Comparison of ENCODE assay signal across 1 cellular context in the genomic region with DNA sequence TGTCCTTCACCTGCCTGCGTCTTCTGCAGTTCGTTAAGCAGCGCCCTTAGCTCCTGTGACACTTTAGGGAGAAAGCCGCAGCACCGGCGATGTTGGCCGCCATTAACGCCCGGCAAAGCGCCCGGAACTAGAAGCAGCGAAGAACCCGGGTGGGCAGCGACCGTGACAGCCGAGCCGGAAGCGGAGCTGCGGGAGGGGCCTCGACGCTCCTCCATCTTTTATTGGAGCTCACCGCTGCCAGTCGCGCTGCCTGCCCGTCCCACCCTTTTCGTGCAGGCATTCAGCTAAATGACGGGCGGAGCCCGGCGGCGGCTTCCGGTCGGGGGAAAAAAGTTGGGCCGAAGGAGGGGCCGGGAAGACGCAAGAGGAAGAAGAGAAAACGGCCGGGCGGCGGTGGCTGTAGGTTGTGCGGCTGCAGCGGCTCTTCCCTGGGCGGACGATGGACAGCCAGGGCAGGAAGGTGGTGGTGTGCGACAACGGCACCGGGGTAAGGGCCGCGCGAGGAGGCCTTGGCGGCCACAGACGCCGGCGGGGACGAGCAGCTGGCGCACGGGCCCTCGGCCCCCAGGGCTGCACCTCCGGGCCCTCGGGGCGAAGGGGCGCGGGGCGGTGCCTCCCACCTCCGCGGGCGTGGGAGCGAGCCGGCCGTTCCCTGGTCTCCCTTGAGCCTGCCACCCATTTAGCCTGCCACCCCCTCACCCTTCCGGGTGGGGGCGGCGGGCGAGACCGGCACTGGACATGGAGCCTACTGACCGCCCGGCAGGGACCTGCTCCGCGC.
A peak's percentile ranks its signal among the peaks of the same experiment; 100 is the strongest.
TF ChIP-seq lines count a peak whose summit lies in the region.

Gene ACTR2 (plus strand): TSS at position 361 of the 778 bp plus-strand sequence. CDS start 79 bp downstream, at position 440.

TF ChIP-seq in HepG2, 621 proteins besides CTCF, POLR2A, EP300 and RAD21 (continued from another document and continues in another):
- TF ChIP-seq, protein P1, sequence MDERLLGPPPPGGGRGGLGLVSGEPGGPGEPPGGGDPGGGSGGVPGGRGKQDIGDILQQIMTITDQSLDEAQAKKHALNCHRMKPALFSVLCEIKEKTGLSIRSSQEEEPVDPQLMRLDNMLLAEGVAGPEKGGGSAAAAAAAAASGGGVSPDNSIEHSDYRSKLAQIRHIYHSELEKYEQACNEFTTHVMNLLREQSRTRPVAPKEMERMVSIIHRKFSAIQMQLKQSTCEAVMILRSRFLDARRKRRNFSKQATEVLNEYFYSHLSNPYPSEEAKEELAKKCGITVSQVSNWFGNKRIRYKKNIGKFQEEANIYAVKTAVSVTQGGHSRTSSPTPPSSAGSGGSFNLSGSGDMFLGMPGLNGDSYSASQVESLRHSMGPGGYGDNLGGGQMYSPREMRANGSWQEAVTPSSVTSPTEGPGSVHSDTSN (CRISPR knock-in tag; IDR thresholded peaks at IDR 0.05) = peak; percentile 98
- peak; percentile 27 for TF ChIP-seq PTBP1 (IDR thresholded peaks at IDR 0.05; ENCODE audit: low read depth, low read length, poor library complexity, severe bottlenecking)
- TF ChIP-seq MXD1 (CRISPR knock-in tag; IDR thresholded peaks at IDR 0.05) = peak; percentile 21; the same call in 1 of the 2 replicates
- peak; percentile 96 for TF ChIP-seq PHF8 (CRISPR knock-in tag; IDR thresholded peaks at IDR 0.05)
- peak; percentile 64 for TF ChIP-seq ZNF777 (CRISPR knock-in tag; IDR thresholded peaks at IDR 0.05)
- TF ChIP-seq PAWR (CRISPR knock-in tag; IDR thresholded peaks at IDR 0.05; ENCODE audit: borderline replicate concordance) = no peak
- peak; percentile 70; the same call in 1 of the 2 replicates for TF ChIP-seq ZNF430 (CRISPR knock-in tag; IDR thresholded peaks at IDR 0.05)
- TF ChIP-seq ZBTB7A (CRISPR knock-in tag; IDR thresholded peaks at IDR 0.05) = peak; percentile 60; the same call in 1 of the 2 replicates
- TF ChIP-seq ZMYM4 (CRISPR knock-in tag; IDR thresholded peaks at IDR 0.05) = peak; percentile 75
- no peak for TF ChIP-seq CEBPZ (IDR thresholded peaks at IDR 0.05; ENCODE audit: low read length)
- TF ChIP-seq MIXL1 (CRISPR knock-in tag; IDR thresholded peaks at IDR 0.05) = no peak; the same call in 1 of the 2 replicates
- peak; percentile 59; the same call in 1 of the 2 replicates for TF ChIP-seq SRY (CRISPR knock-in tag; IDR thresholded peaks at IDR 0.05)
- no peak; the same call in 1 of the 2 replicates for TF ChIP-seq ATF1 (CRISPR knock-in tag; IDR thresholded peaks at IDR 0.05)
- no peak for TF ChIP-seq RFX5 (IDR thresholded peaks at IDR 0.05; ENCODE audit: low read depth, low read length)
- peak; percentile 22; the same call in 1 of the 2 replicates for TF ChIP-seq MLX (CRISPR knock-in tag; IDR thresholded peaks at IDR 0.05)
- peak; percentile 66 for TF ChIP-seq PITX1 (CRISPR knock-in tag; IDR thresholded peaks at IDR 0.05)
- TF ChIP-seq ZNF629 (CRISPR knock-in tag; conservative IDR thresholded peaks at IDR 0.05) = peak; percentile 12; the same call in 1 of the 2 replicates
- TF ChIP-seq ZNF513 (CRISPR knock-in tag; conservative IDR thresholded peaks at IDR 0.05) = no peak
- TF ChIP-seq ZBTB1 (CRISPR knock-in tag; IDR thresholded peaks at IDR 0.05; ENCODE audit: borderline replicate concordance) = no peak
- TF ChIP-seq REPIN1 (CRISPR knock-in tag; IDR thresholded peaks at IDR 0.05; ENCODE audit: borderline replicate concordance, low read depth) = peak; percentile 94
- peak; percentile 81; the same call in 1 of the 2 replicates for TF ChIP-seq NFKB2 (CRISPR knock-in tag; IDR thresholded peaks at IDR 0.05; ENCODE audit: borderline replicate concordance)
- peak; percentile 20; the same call in 1 of the 2 replicates for TF ChIP-seq RFXANK (CRISPR knock-in tag; IDR thresholded peaks at IDR 0.05)
- TF ChIP-seq ZFP62 (CRISPR knock-in tag; IDR thresholded peaks at IDR 0.05) = no peak
- peak; percentile 46; the same call in 1 of the 2 replicates for TF ChIP-seq ISL2 (CRISPR knock-in tag; IDR thresholded peaks at IDR 0.05)
- peak; percentile 82 for TF ChIP-seq XRCC5 (optimal IDR thresholded peaks at IDR 0.05; ENCODE audit: low read length)
- no peak for TF ChIP-seq ZC3H4 (CRISPR knock-in tag; IDR thresholded peaks at IDR 0.05; ENCODE audit: borderline replicate concordance)
- TF ChIP-seq ZNF775 (CRISPR knock-in tag; IDR thresholded peaks at IDR 0.05; ENCODE audit: borderline replicate concordance) = 0 out of 2 replicates have a peak, but pooled peaks have one; percentile 37
- TF ChIP-seq, protein P2, sequence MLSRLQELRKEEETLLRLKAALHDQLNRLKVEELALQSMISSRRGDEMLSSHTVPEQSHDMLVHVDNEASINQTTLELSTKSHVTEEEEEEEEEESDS (CRISPR knock-in tag; IDR thresholded peaks at IDR 0.05; ENCODE audit: borderline replicate concordance) = peak; percentile 38; the same call in 1 of the 2 replicates
- TF ChIP-seq TGIF2 (CRISPR knock-in tag; IDR thresholded peaks at IDR 0.05) = peak; percentile 62
- TF ChIP-seq ZNF20 (CRISPR knock-in tag; IDR thresholded peaks at IDR 0.05) = no peak
- no peak for TF ChIP-seq FOXP1 (IDR thresholded peaks at IDR 0.05)
- TF ChIP-seq FOXP1 (CRISPR knock-in tag; IDR thresholded peaks at IDR 0.05) = no peak
- TF ChIP-seq GTF3A (CRISPR knock-in tag; conservative IDR thresholded peaks at IDR 0.05) = no peak
- TF ChIP-seq ZSCAN9 (CRISPR knock-in tag; IDR thresholded peaks at IDR 0.05; ENCODE audit: borderline replicate concordance) = peak; percentile 59; the same call in 1 of the 2 replicates
- peak; percentile 71 for TF ChIP-seq ZNF292 (CRISPR knock-in tag; IDR thresholded peaks at IDR 0.05; ENCODE audit: borderline replicate concordance, low read depth)
- TF ChIP-seq, protein P3, sequence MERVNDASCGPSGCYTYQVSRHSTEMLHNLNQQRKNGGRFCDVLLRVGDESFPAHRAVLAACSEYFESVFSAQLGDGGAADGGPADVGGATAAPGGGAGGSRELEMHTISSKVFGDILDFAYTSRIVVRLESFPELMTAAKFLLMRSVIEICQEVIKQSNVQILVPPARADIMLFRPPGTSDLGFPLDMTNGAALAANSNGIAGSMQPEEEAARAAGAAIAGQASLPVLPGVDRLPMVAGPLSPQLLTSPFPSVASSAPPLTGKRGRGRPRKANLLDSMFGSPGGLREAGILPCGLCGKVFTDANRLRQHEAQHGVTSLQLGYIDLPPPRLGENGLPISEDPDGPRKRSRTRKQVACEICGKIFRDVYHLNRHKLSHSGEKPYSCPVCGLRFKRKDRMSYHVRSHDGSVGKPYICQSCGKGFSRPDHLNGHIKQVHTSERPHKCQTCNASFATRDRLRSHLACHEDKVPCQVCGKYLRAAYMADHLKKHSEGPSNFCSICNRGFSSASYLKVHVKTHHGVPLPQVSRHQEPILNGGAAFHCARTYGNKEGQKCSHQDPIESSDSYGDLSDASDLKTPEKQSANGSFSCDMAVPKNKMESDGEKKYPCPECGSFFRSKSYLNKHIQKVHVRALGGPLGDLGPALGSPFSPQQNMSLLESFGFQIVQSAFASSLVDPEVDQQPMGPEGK (CRISPR knock-in tag; IDR thresholded peaks at IDR 0.05) = peak; percentile 93
- TF ChIP-seq, protein P4, sequence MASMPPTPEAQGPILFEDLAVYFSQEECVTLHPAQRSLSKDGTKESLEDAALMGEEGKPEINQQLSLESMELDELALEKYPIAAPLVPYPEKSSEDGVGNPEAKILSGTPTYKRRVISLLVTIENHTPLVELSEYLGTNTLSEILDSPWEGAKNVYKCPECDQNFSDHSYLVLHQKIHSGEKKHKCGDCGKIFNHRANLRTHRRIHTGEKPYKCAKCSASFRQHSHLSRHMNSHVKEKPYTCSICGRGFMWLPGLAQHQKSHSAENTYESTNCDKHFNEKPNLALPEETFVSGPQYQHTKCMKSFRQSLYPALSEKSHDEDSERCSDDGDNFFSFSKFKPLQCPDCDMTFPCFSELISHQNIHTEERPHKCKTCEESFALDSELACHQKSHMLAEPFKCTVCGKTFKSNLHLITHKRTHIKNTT (CRISPR knock-in tag; IDR thresholded peaks at IDR 0.05) = no peak
- TF ChIP-seq, protein P5, sequence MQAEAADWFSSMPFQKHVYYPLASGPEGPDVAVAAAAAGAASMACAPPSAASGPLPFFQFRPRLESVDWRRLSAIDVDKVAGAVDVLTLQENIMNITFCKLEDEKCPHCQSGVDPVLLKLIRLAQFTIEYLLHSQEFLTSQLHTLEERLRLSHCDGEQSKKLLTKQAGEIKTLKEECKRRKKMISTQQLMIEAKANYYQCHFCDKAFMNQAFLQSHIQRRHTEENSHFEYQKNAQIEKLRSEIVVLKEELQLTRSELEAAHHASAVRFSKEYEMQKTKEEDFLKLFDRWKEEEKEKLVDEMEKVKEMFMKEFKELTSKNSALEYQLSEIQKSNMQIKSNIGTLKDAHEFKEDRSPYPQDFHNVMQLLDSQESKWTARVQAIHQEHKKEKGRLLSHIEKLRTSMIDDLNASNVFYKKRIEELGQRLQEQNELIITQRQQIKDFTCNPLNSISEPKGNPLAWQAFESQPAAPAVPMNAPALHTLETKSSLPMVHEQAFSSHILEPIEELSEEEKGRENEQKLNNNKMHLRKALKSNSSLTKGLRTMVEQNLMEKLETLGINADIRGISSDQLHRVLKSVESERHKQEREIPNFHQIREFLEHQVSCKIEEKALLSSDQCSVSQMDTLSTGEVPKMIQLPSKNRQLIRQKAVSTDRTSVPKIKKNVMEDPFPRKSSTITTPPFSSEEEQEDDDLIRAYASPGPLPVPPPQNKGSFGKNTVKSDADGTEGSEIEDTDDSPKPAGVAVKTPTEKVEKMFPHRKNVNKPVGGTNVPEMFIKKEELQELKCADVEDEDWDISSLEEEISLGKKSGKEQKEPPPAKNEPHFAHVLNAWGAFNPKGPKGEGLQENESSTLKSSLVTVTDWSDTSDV (CRISPR knock-in tag; IDR thresholded peaks at IDR 0.05) = peak; percentile 6; the same call in 1 of the 2 replicates
- TF ChIP-seq ZNF329 (CRISPR knock-in tag; IDR thresholded peaks at IDR 0.05; ENCODE audit: low read depth) = peak; percentile 85; the same call in 1 of the 2 replicates
- TF ChIP-seq, protein P6, sequence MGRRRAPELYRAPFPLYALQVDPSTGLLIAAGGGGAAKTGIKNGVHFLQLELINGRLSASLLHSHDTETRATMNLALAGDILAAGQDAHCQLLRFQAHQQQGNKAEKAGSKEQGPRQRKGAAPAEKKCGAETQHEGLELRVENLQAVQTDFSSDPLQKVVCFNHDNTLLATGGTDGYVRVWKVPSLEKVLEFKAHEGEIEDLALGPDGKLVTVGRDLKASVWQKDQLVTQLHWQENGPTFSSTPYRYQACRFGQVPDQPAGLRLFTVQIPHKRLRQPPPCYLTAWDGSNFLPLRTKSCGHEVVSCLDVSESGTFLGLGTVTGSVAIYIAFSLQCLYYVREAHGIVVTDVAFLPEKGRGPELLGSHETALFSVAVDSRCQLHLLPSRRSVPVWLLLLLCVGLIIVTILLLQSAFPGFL (CRISPR knock-in tag; IDR thresholded peaks at IDR 0.05) = no peak
- TF ChIP-seq MED8 (CRISPR knock-in tag; IDR thresholded peaks at IDR 0.05; ENCODE audit: insufficient replicate concordance) = no peak
- no peak for TF ChIP-seq ZSCAN30 (CRISPR knock-in tag; IDR thresholded peaks at IDR 0.05)
- TF ChIP-seq ZNF543 (CRISPR knock-in tag; IDR thresholded peaks at IDR 0.05) = peak; percentile 95
- TF ChIP-seq SOX13 (IDR thresholded peaks at IDR 0.05) = no peak
- TF ChIP-seq SOX13 (CRISPR knock-in tag; conservative IDR thresholded peaks at IDR 0.05 in 1 of 2, IDR thresholded peaks at IDR 0.05 in 1 of 2) = peak in 1 of 2 experiments; percentile 8; a peak in 1 of 4 replicates
- TF ChIP-seq ZNF253 (CRISPR knock-in tag; IDR thresholded peaks at IDR 0.05; ENCODE audit: borderline replicate concordance) = peak; percentile 69; the same call in 1 of the 2 replicates
- no peak; the same call in none of the 2 replicates for TF ChIP-seq ZNF263 (CRISPR knock-in tag; IDR thresholded peaks at IDR 0.05)
- TF ChIP-seq ZNF607 (CRISPR knock-in tag; IDR thresholded peaks at IDR 0.05; ENCODE audit: borderline replicate concordance) = peak; percentile 76; the same call in 1 of the 2 replicates
